ENCODE assay signal across 1 cellular context in genomic region chr7:113394856-113395255, GRCh38.
TF ChIP-seq lines count a peak whose summit lies in the region.

No MANE protein-coding gene starts in this region.

TF ChIP-seq in GM23338, 12 proteins besides CTCF, POLR2A, EP300 and RAD21 (continued from another document):
- TF ChIP-seq, protein P1, sequence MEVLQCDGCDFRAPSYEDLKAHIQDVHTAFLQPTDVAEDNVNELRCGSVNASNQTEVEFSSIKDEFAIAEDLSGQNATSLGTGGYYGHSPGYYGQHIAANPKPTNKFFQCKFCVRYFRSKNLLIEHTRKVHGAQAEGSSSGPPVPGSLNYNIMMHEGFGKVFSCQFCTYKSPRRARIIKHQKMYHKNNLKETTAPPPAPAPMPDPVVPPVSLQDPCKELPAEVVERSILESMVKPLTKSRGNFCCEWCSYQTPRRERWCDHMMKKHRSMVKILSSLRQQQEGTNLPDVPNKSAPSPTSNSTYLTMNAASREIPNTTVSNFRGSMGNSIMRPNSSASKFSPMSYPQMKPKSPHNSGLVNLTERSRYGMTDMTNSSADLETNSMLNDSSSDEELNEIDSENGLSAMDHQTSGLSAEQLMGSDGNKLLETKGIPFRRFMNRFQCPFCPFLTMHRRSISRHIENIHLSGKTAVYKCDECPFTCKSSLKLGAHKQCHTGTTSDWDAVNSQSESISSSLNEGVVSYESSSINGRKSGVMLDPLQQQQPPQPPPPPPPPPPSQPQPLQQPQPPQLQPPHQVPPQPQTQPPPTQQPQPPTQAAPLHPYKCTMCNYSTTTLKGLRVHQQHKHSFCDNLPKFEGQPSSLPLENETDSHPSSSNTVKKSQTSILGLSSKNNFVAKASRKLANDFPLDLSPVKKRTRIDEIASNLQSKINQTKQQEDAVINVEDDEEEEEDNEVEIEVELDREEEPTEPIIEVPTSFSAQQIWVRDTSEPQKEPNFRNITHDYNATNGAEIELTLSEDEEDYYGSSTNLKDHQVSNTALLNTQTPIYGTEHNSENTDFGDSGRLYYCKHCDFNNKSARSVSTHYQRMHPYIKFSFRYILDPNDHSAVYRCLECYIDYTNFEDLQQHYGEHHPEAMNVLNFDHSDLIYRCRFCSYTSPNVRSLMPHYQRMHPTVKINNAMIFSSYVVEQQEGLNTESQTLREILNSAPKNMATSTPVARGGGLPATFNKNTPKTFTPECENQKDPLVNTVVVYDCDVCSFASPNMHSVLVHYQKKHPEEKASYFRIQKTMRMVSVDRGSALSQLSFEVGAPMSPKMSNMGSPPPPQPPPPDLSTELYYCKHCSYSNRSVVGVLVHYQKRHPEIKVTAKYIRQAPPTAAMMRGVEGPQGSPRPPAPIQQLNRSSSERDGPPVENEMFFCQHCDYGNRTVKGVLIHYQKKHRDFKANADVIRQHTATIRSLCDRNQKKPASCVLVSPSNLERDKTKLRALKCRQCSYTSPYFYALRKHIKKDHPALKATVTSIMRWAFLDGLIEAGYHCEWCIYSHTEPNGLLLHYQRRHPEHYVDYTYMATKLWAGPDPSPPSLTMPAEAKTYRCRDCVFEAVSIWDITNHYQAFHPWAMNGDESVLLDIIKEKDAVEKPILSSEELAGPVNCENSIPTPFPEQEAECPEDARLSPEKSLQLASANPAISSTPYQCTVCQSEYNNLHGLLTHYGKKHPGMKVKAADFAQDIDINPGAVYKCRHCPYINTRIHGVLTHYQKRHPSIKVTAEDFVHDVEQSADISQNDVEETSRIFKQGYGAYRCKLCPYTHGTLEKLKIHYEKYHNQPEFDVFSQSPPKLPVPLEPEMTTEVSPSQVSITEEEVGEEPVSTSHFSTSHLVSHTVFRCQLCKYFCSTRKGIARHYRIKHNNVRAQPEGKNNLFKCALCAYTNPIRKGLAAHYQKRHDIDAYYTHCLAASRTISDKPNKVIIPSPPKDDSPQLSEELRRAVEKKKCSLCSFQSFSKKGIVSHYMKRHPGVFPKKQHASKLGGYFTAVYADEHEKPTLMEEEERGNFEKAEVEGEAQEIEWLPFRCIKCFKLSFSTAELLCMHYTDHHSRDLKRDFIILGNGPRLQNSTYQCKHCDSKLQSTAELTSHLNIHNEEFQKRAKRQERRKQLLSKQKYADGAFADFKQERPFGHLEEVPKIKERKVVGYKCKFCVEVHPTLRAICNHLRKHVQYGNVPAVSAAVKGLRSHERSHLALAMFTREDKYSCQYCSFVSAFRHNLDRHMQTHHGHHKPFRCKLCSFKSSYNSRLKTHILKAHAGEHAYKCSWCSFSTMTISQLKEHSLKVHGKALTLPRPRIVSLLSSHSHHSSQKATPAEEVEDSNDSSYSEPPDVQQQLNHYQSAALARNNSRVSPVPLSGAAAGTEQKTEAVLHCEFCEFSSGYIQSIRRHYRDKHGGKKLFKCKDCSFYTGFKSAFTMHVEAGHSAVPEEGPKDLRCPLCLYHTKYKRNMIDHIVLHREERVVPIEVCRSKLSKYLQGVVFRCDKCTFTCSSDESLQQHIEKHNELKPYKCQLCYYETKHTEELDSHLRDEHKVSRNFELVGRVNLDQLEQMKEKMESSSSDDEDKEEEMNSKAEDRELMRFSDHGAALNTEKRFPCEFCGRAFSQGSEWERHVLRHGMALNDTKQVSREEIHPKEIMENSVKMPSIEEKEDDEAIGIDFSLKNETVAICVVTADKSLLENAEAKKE (CRISPR knock-in tag; IDR thresholded peaks at IDR 0.05): peak; percentile 47; the same call in 1 of the 2 replicates
